33 cellular contexts compared by ENCODE assay signal in genomic region chr12:40957417-40957816, GRCh38.
"Had no signal": no experiment of that assay in that cellular context is flagged by ENCODE, and none has a peak within 500 bp of the region (broad histone marks: within the 10 kb centered on the region; RNA-seq: fewer than 3 reads in every experiment).

No MANE protein-coding gene starts in this region.

- FAIRE-seq: astrocyte, bronchial epithelial cell had no signal

- H3K4me3 ChIP-seq: adrenal gland, ascending aorta, body of pancreas, breast epithelium, cardiac muscle cell had no signal

- H3K36me3 ChIP-seq: adrenal gland, ascending aorta, brain microvascular endothelial cell, breast epithelium, cardiac muscle cell had no signal

- H3K27me3 ChIP-seq: adrenal gland, ascending aorta, body of pancreas, brain microvascular endothelial cell, breast epithelium, cardiac muscle cell had no signal

- ATAC-seq: activated naive CD4-positive, alpha-beta T cell treated with anti-CD3 and anti-CD28 coated beads, Interleukin-2, amount 50 U/mL, for 72 hours; activated naive CD8-positive, alpha-beta T cell treated with anti-CD3 and anti-CD28 coated beads, Interleukin-2, amount 50 U/mL, for 24 hours; activated T-cell treated with anti-CD3 and anti-CD28 coated beads, Interleukin-2, amount 50 U/mL, for 4 hours; activated T-cell treated with anti-CD3 and anti-CD28 coated beads, Interleukin-2, amount 50 U/mL, for 72 hours; activated T-helper 17 cell treated with anti-CD3 and anti-CD28 coated beads, Interleukin-2, amount 50 U/mL, for 72 hours; body of pancreas had no signal

- H3K9me3 ChIP-seq: adrenal gland, ascending aorta, body of pancreas, breast epithelium had no signal

- H3K4me1 ChIP-seq: adrenal gland, ascending aorta, body of pancreas, breast epithelium had no signal

- DNase-seq: activated effector memory CD4-positive, alpha-beta T cell treated with anti-CD3 and anti-CD28 coated beads, Interleukin-2, amount 50 U/mL, for 16 hours; activated effector memory CD4-positive, alpha-beta T cell treated with Interleukin-2 at 50 U/mL for 16 hours; activated gamma-delta T cell; activated gamma-delta T cell treated with Interleukin-2 at 50 U/mL for 16 hours; activated naive CD4-positive, alpha-beta T cell; activated naive CD4-positive, alpha-beta T cell treated with anti-CD3 and anti-CD28 coated beads for 36 hours; activated naive CD4-positive, alpha-beta T cell treated with anti-CD3 and anti-CD28 coated beads, Interleukin-2, amount 10 ng/mL, durations not matched to agents 7 days and 5 days; activated naive CD4-positive, alpha-beta T cell treated with anti-CD3 and anti-CD28 coated beads, Interleukin-2, amount 50 U/mL, for 16 hours; activated naive CD4-positive, alpha-beta T cell treated with Interleukin-2 at 50 U/mL for 16 hours; activated naive CD8-positive, alpha-beta T cell treated with anti-CD3 and anti-CD28 coated beads for 36 hours; activated naive CD8-positive, alpha-beta T cell treated with anti-CD3 and anti-CD28 coated beads, Interleukin-2, amount 10 ng/mL, durations not matched to agents 7 days and 5 days; activated naive CD8-positive, alpha-beta T cell treated with anti-CD3 and anti-CD28 coated beads, Interleukin-2, amount 50 U/mL, for 24 hours; activated T-cell treated with anti-CD3 and anti-CD28 coated beads, Interleukin-2, amount 50 U/mL, for 24 hours; activated T-cell treated with anti-CD3 and anti-CD28 coated beads, Interleukin-2, amount 50 U/mL, for 4 hours; activated T-cell treated with anti-CD3 and anti-CD28 coated beads, Interleukin-2, amount 50 U/mL, for 48 hours; activated T-cell treated with anti-CD3 and anti-CD28 coated beads, Interleukin-2, amount 50 U/mL, for 72 hours; adrenal gland; amniotic stem cell; amygdala; anterior cingulate cortex; aorta; body of pancreas; brain microvascular endothelial cell; caudate nucleus; central memory CD4-positive, alpha-beta T cell; cerebellar nuclear complex had no signal

- H3K27ac ChIP-seq: adrenal gland, ascending aorta, body of pancreas, brain microvascular endothelial cell, breast epithelium, cardiac muscle cell had no signal
